Comparison of ENCODE assay signal across 8 cellular contexts in the genomic region with DNA sequence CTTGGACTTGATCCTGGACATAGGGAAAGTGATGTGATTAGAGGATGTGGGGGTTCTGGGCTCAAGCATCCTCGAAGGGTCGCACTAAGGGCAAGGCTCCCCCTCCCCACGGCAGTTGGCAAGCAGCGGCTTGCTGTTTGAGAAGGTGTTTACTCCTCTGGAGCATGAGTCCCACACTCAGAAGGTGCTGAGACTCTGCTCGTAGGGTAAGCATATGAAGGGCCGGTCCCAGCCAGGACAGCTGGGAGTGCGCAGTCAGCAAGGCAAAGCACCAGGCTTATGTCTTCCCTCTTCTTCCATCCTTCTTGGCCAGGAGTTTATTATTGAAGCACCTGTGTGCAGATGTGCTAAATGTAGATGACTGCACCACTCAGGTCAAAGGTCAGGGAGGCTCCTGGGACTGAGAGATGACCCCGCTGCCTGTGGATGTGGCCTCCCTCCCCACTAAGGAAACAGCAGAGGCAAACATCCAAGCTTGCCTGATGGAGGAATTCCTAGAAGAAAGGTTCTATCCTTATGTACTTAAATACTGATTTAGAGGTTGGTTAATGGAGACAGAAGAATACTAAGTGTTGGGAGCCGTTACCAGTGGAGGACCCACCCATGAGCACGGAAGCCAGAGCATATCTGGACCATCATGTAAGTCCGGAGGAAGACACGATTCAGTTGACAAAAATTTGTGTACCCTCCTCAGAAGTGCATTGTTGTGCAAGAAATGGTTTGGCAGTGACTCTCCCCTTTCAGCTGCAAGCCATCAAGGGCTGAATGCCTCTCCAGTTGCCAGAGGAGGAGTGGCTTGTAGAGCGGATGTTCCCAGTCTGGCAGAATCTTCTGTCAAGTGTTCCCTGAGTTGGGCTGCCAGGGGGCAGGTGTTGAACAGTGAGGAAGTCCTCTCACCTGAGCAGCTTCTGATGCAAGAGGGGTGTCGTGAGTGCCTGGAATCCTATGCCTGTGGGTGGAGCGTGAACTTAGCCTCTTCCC. TPM values are rescaled to one million over a fixed set of nuclear protein-coding genes. Genes with fewer than 3 reads are reported as not detected.
A peak's percentile ranks its signal among the peaks of the same experiment; 100 is the strongest.
DNase-seq lines count a peak whose midpoint lies in the region; ATAC-seq and TF ChIP-seq lines count a peak whose summit lies in the region.

No MANE protein-coding gene starts in this region.

- no peaks in the 10 kb centered on the region for H3K27me3 Mint-ChIP-seq in endodermal cell (ENCODE audit: insufficient read depth)

- TF ChIP-seq CTCF in endodermal cell (conservative IDR thresholded peaks at IDR 0.05): no peak

- peak overlapping the region; percentile 60 for H3K27ac Mint-ChIP-seq in endodermal cell

- peaks cover 15% of the 10 kb centered on the region for H3K4me1 Mint-ChIP-seq in endodermal cell

- DNase-seq in Ammon's horn (ENCODE audit: low spot score) (peak; percentile 60), NCI-H2107 (lab: John Stamatoyannopoulos, UW) (peak; percentile 72), endodermal cell (peak; percentile 85), midbrain (lab: John Stamatoyannopoulos, UW) (peak; percentile 25), Kasumi-1 (lab: John Stamatoyannopoulos, UW) (no peak)
- DNase-seq in activated CD8-positive, alpha-beta memory T cell treated with anti-CD3 and anti-CD28 coated beads, Interleukin-2, amount 50 U/mL, for 48 hours: no peak
- DNase-seq in effector memory CD4-positive, alpha-beta T cell: no peak

- H3K4me3 ChIP-seq in endodermal cell (ENCODE audit: low read length): no peak overlapping the region
- no peak overlapping the region for H3K4me3 ChIP-seq in effector memory CD4-positive, alpha-beta T cell (ENCODE audit: insufficient read depth, low read depth, low read length, poor library complexity, severe bottlenecking)

- H3K4me1 ChIP-seq in endodermal cell (ENCODE audit: control insufficient read depth, insufficient read depth, low read length): no peaks in the 10 kb centered on the region
- peaks cover 6% of the 10 kb centered on the region for H3K4me1 ChIP-seq in effector memory CD4-positive, alpha-beta T cell (ENCODE audit: control insufficient read depth, insufficient read depth, low read length, poor library complexity, severe bottlenecking)

- H3K27ac ChIP-seq in endodermal cell (ENCODE audit: low read depth, low read length): no peak overlapping the region
- H3K27ac ChIP-seq in effector memory CD4-positive, alpha-beta T cell (ENCODE audit: insufficient read depth, low read length, poor library complexity, severe bottlenecking): no peak overlapping the region

- no peaks in the 10 kb centered on the region for H3K36me3 Mint-ChIP-seq in endodermal cell (ENCODE audit: low read depth)

- H3K9me3 Mint-ChIP-seq in endodermal cell: no peaks in the 10 kb centered on the region

- no peak overlapping the region for H3K9ac ChIP-seq in endodermal cell (ENCODE audit: extremely low read depth, low read length, poor library complexity, severe bottlenecking)

- no peak for ATAC-seq in HG03432 (IDR thresholded peaks at IDR 0.05; ENCODE audit: unreplicated experiment)

- 88 to 91% methylated on average over 14 to 15 of the region's 15 CpGs for WGBS in endodermal cell (ENCODE audit: insufficient coverage in 1 of 2, insufficient read length in 1 of 2), 2 experiments

- H3K9me3 ChIP-seq in endodermal cell (ENCODE audit: control insufficient read depth, low read length): no peaks in the 10 kb centered on the region
- H3K9me3 ChIP-seq in effector memory CD4-positive, alpha-beta T cell (ENCODE audit: control insufficient read depth, low read length): no peaks in the 10 kb centered on the region

- H3K36me3 ChIP-seq in endodermal cell (ENCODE audit: control insufficient read depth, insufficient read depth, low read length): no peaks in the 10 kb centered on the region
- no peaks in the 10 kb centered on the region for H3K36me3 ChIP-seq in effector memory CD4-positive, alpha-beta T cell (ENCODE audit: control insufficient read depth, insufficient read depth, low read length)

- H3K27me3 ChIP-seq in endodermal cell (ENCODE audit: control insufficient read depth, insufficient read depth, low read length, poor library complexity, severe bottlenecking): no peaks in the 10 kb centered on the region
- H3K27me3 ChIP-seq in effector memory CD4-positive, alpha-beta T cell (replicated peaks; ENCODE audit: control insufficient read depth, insufficient read depth, low read length, poor library complexity, severe bottlenecking): no peaks in the 10 kb centered on the region

- H3K4me3 Mint-ChIP-seq in endodermal cell: no peak overlapping the region

RNA-seq across cellular contexts. Expression of a gene that starts 27.2 kb away (rescaled TPM):
- 10 to 100 TPM; 51.8 to 62.0 TPM for total RNA-seq in endodermal cell
- polyA plus RNA-seq in endodermal cell (2013, experiment 1 of 2): 52.3 TPM
- polyA plus RNA-seq in endodermal cell (2013, experiment 2 of 2): 49.5 TPM

Comparison
In these comparisons a context has a peak if more than half of its experiments do, and no peak if none do; other contexts are left out.
1. DNase-seq: peak in Ammon's horn (single experiment), NCI-H2107 (single experiment), endodermal cell (single experiment) and midbrain (single experiment); none in activated CD8-positive, alpha-beta memory T cell treated with anti-CD3 and anti-CD28 coated beads, Interleukin-2, amount 50 U/mL, for 48 hours (single experiment), effector memory CD4-positive, alpha-beta T cell (0 of 3) and Kasumi-1 (0 of 2).